Comparison of ENCODE assay signal across 10 cellular contexts in the genomic region with DNA sequence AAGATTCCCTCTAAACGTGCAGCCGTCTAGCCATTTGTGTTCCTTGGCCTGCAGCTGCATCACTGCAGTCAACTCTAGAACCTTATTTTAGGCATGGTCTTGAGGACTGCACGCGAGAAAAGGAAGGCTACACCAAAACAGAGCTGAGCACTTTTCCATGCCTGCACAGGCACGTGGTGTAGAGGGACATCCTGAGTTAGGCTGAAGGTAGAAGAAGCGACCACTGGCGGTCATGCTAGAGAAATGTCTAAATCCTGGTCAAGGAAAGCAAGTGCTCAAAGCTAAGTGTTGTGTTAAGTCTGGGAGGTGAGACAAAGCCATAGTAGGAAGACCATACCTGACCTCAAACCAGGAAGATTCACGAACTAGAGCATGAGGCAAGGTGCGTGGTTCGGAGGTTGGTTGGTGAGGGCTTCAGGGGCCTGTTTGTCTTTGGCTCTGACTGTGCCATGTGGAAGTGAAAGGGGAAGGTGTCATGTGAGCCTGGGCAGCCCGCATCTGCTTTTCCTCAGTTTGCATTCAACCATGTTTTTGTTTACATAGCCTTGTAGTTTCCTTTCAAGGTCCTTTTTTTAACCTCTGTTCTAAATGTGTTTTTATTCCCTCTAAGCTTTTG.
DNase-seq lines count a peak whose midpoint lies in the region; ATAC-seq lines count a peak whose summit lies in the region.
"Had no signal": no experiment of that assay in that cellular context is flagged by ENCODE, and none has a peak within 500 bp of the region (broad histone marks: within the 10 kb centered on the region; RNA-seq: fewer than 3 reads in every experiment).

No MANE protein-coding gene starts in this region.

- peak overlapping the region; percentile 72 for H3K27ac Mint-ChIP-seq in T-helper 17 cell
- H3K27ac Mint-ChIP-seq in CD4-positive, alpha-beta memory T cell, result no peak overlapping the region

- H3K36me3 Mint-ChIP-seq in T-helper 17 cell (ENCODE audit: low read depth), result peaks cover 1% of the 10 kb centered on the region
- no peaks in the 10 kb centered on the region for H3K36me3 Mint-ChIP-seq in CD4-positive, alpha-beta memory T cell

- H3K4me1 Mint-ChIP-seq in T-helper 17 cell, result peaks cover 4% of the 10 kb centered on the region
- H3K4me1 Mint-ChIP-seq in CD4-positive, alpha-beta memory T cell, result peaks cover 2 to 8% (median 4%) of the 10 kb centered on the region in 4 donors

- peak; percentile 65 for ATAC-seq in HG02981 (IDR thresholded peaks at IDR 0.05; ENCODE audit: unreplicated experiment)
- ATAC-seq in T-helper 17 cell, result no peak
- ATAC-seq in aorta (ENCODE audit: low FRiP score), result peak; percentile 26

- peaks cover 18% of the 10 kb centered on the region for H3K27me3 Mint-ChIP-seq in T-helper 17 cell
- peaks cover 6 to 9% of the 10 kb centered on the region in 2 donors for H3K27me3 Mint-ChIP-seq in CD4-positive, alpha-beta memory T cell

- no peak overlapping the region for H3K4me3 Mint-ChIP-seq in T-helper 17 cell
- H3K4me3 Mint-ChIP-seq in CD4-positive, alpha-beta memory T cell, result no peak overlapping the region

- H3K9me3 ChIP-seq in T-helper 17 cell (ENCODE audit: control insufficient read depth, low read length, poor library complexity, severe bottlenecking) (no peaks in the 10 kb centered on the region), aorta (ENCODE audit: control insufficient read depth, low read length) (no peaks in the 10 kb centered on the region)
- no peaks in the 10 kb centered on the region for H3K9me3 ChIP-seq in CD4-positive, alpha-beta memory T cell (ENCODE audit: control insufficient read depth in 1 of 2, low read length in 2 of 2)
- H3K9me3 ChIP-seq: MG63 had no signal

- H3K4me1 ChIP-seq in aorta (ENCODE audit: control insufficient read depth in 1 of 2, insufficient read depth in 2 of 2, low read length in 2 of 2), result no peaks in the 10 kb centered on the region
- peaks cover 3% of the 10 kb centered on the region for H3K4me1 ChIP-seq in CD4-positive, alpha-beta memory T cell (ENCODE audit: insufficient read depth, low read length)

- H3K4me3 ChIP-seq in aorta (ENCODE audit: low read length in 2 of 2), result no peak overlapping the region
- no peak overlapping the region for H3K4me3 ChIP-seq in CD4-positive, alpha-beta memory T cell (ENCODE audit: low read length in 2 of 2)
- H3K4me3 ChIP-seq: MG63 had no signal

- H3K9me3 Mint-ChIP-seq in CD4-positive, alpha-beta memory T cell, result no peaks in the 10 kb centered on the region

- no peak overlapping the region for H3K27ac ChIP-seq in aorta (ENCODE audit: low read depth in 1 of 2, low read length in 2 of 2)
- H3K27ac ChIP-seq in CD4-positive, alpha-beta memory T cell (ENCODE audit: low read depth, low read length), result no peak overlapping the region

- CTCF ChIA-PET in CD4-positive, alpha-beta memory T cell (lab: Charles Lee; ENCODE audit: partially characterized antibody), result no interaction called here

- H3K27me3 ChIP-seq in aorta (ENCODE audit: control insufficient read depth in 1 of 2, insufficient read depth in 2 of 2, low read length in 1 of 2), result no peaks in the 10 kb centered on the region
- H3K27me3 ChIP-seq in CD4-positive, alpha-beta memory T cell (ENCODE audit: insufficient read depth, low read length), result no peaks in the 10 kb centered on the region
- H3K27me3 ChIP-seq: MG63 had no signal

- WGBS in aorta, 2 donors, result 60 to 67% methylated on average over 11 of the region's 11 CpGs

- peak; percentile 13 for DNase-seq in NCI-H510A treated with DMSO at 0.1 percent for 48 hours (lab: John Stamatoyannopoulos, UW)
- no peak for DNase-seq in NCI-H510A (lab: John Stamatoyannopoulos, UW)
- no peak for DNase-seq in T-helper 17 cell
- DNase-seq in aorta, result peak in 1 of 2 donors; percentile 57
- DNase-seq in NCI-H345 treated with DMSO at 0.1 percent for 48 hours (lab: John Stamatoyannopoulos, UW; ENCODE audit: unreplicated experiment), result no peak
- DNase-seq in CD4-positive, alpha-beta memory T cell, result no peak
- DNase-seq in activated effector memory CD4-positive, alpha-beta T cell treated with Interleukin-2 at 50 U/mL for 16 hours, result no peak
- DNase-seq: MG63, small intestine had no signal

- POLR2A ChIA-PET in CD4-positive, alpha-beta memory T cell (lab: Charles Lee; ENCODE audit: partially characterized antibody), result no interaction called here

- intact Hi-C loops in aorta (cut with DNase I), result no loop called here
- intact Hi-C loops in CD4-positive, alpha-beta memory T cell (cut with micrococcal nuclease), result no loop called here

- H3K36me3 ChIP-seq in aorta (ENCODE audit: control insufficient read depth in 1 of 2, insufficient read depth in 2 of 2, low read length in 1 of 2), result no peaks in the 10 kb centered on the region
- no peaks in the 10 kb centered on the region for H3K36me3 ChIP-seq in CD4-positive, alpha-beta memory T cell (ENCODE audit: insufficient read depth, low read length)
- H3K36me3 ChIP-seq: MG63 had no signal
